Comparison of ENCODE assay signal across 9 cellular contexts in genomic region chr2:207444756-207445155, GRCh38.
"Had no signal": no experiment of that assay in that cellular context is flagged by ENCODE, and none has a peak within 500 bp of the region (broad histone marks: within the 10 kb centered on the region; RNA-seq: fewer than 3 reads in every experiment).

No MANE protein-coding gene starts in this region.

- H3K4me3 Mint-ChIP-seq: HFFc6 had no signal

- H3K27ac Mint-ChIP-seq: HFFc6 had no signal

- H3K9ac ChIP-seq: GM23248 had no signal

- FAIRE-seq: HTR-8/SVneo had no signal

- H3K4me3 ChIP-seq: GM23248, HAP-1 had no signal

- H2AFZ ChIP-seq: GM23248 had no signal

- H3K9me3 Mint-ChIP-seq: HFFc6 had no signal

- H3K27ac ChIP-seq: GM23248 had no signal

- H3K9me3 ChIP-seq: HAP-1 had no signal

- DNase-seq: GM23248, GOT3, H7, HFFc6, IMR-90, KBM-7 had no signal

- ATAC-seq: HCT116 had no signal

- H3K36me3 ChIP-seq: HAP-1 had no signal

- H3K4me1 ChIP-seq: HAP-1 had no signal
